12 cellular contexts compared by ENCODE assay signal in genomic region chr16:74637742-74638453, GRCh38.
"Had no signal": no experiment of that assay in that cellular context is flagged by ENCODE, and none has a peak within 500 bp of the region (broad histone marks: within the 10 kb centered on the region; RNA-seq: fewer than 3 reads in every experiment).

No MANE protein-coding gene starts in this region.

- H3K9me3 ChIP-seq: heart left ventricle, thyroid gland had no signal

- ATAC-seq: activated CD4-positive, CD25-positive, alpha-beta regulatory T cell treated with anti-CD3 and anti-CD28 coated beads, Interleukin-2, amount 50 U/mL, for 24 hours; heart left ventricle; left colon; stimulated activated memory B cell treated with anti-CD40 and anti-IgM and Interleukin-4, amounts not matched to agents 10 μg/mL and 1 μg/mL and 100 μg/mL, for 72 hours had no signal

- H3K4me3 ChIP-seq: heart left ventricle, thyroid gland had no signal

- H3K27me3 ChIP-seq: heart left ventricle, thyroid gland had no signal

- DNase-seq: endodermal cell; heart left ventricle; left colon; naive B cell; stimulated activated CD4-positive, alpha-beta T cell treated with anti-CD3 and anti-CD28 coated beads, Interleukin-2, amount 100 ng/mL, for 48 hours; SW 1271; T-helper 9 cell; thyroid gland had no signal

- H3K27me3 Mint-ChIP-seq: activated naive CD8-positive, alpha-beta T cell; dendritic cell treated with granulocyte-macrophage colony-stimulating factor and Interleukin-4, amounts not matched to agents 40 ng/mL and 50 ng/mL, for 4 days; naive B cell; stimulated activated memory B cell treated with anti-CD40 and anti-IgM and Interleukin-4, amounts not matched to agents 10 μg/mL and 1 μg/mL and 100 μg/mL, for 72 hours had no signal

- H3K4me3 Mint-ChIP-seq: activated naive CD8-positive, alpha-beta T cell; dendritic cell treated with granulocyte-macrophage colony-stimulating factor and Interleukin-4, amounts not matched to agents 40 ng/mL and 50 ng/mL, for 4 days; endodermal cell; naive B cell; stimulated activated memory B cell treated with anti-CD40 and anti-IgM and Interleukin-4, amounts not matched to agents 10 μg/mL and 1 μg/mL and 100 μg/mL, for 72 hours had no signal

- H3K4me1 Mint-ChIP-seq: endodermal cell; naive B cell; stimulated activated memory B cell treated with anti-CD40 and anti-IgM and Interleukin-4, amounts not matched to agents 10 μg/mL and 1 μg/mL and 100 μg/mL, for 72 hours had no signal

- H3K27ac ChIP-seq: heart left ventricle, thyroid gland had no signal

- H3K9me3 Mint-ChIP-seq: dendritic cell treated with granulocyte-macrophage colony-stimulating factor and Interleukin-4, amounts not matched to agents 40 ng/mL and 50 ng/mL, for 4 days; endodermal cell; naive B cell; stimulated activated memory B cell treated with anti-CD40 and anti-IgM and Interleukin-4, amounts not matched to agents 10 μg/mL and 1 μg/mL and 100 μg/mL, for 72 hours had no signal

- H3K4me1 ChIP-seq: heart left ventricle, thyroid gland had no signal

- H3K36me3 Mint-ChIP-seq: naive B cell had no signal

- H3K27ac Mint-ChIP-seq: activated naive CD8-positive, alpha-beta T cell; dendritic cell treated with granulocyte-macrophage colony-stimulating factor and Interleukin-4, amounts not matched to agents 40 ng/mL and 50 ng/mL, for 4 days; endodermal cell; stimulated activated memory B cell treated with anti-CD40 and anti-IgM and Interleukin-4, amounts not matched to agents 10 μg/mL and 1 μg/mL and 100 μg/mL, for 72 hours had no signal
